ENCODE assay signal across 9 cellular contexts in genomic region chr2:239157766-239158165, GRCh38.
DNase-seq lines count a peak whose midpoint lies in the region; ATAC-seq, FAIRE-seq and TF ChIP-seq lines count a peak whose summit lies in the region.
"Had no signal": no experiment of that assay in that cellular context is flagged by ENCODE, and none has a peak within 500 bp of the region (broad histone marks: within the 10 kb centered on the region; RNA-seq: fewer than 3 reads in every experiment).

No MANE protein-coding gene starts in this region.

- ATAC-seq in SK-N-SH treated with all-trans-retinoic acid at 6 μM for 48 hours: no peak

- H3K9me3 ChIP-seq in BLaER1: no peaks in the 10 kb centered on the region

- no peaks in the 10 kb centered on the region for H3K27me3 ChIP-seq in BLaER1

- no peak overlapping the region for H3K4me3 ChIP-seq in BLaER1

- peaks cover 9% of the 10 kb centered on the region; the same call in 1 of the 2 replicates for H4K20me1 ChIP-seq in BLaER1

- FAIRE-seq in GM19239 (lab: Jason Lieb, UNC) (no peak), RCC 7860 (lab: Jason Lieb, UNC) (no peak), D721Med (lab: Jason Lieb, UNC) (no peak)

- H3K4me1 ChIP-seq in BLaER1: peaks cover 88% of the 10 kb centered on the region

- H3K4me2 ChIP-seq in BLaER1: peak overlapping the region; percentile 91

- H3K9ac ChIP-seq in BLaER1: no peak overlapping the region

- no peak for TF ChIP-seq CTCF in D721Med (IDR thresholded peaks at IDR 0.05; ENCODE audit: insufficient read depth, missing control alignments)

- H3K36me3 ChIP-seq in BLaER1: peaks cover 33% of the 10 kb centered on the region

- DNase-seq in HT-29 (ENCODE audit: low spot score) (peak; percentile 76), ecto neural progenitor cell (ENCODE audit: low spot score) (peak; percentile 67), mesenteric fat pad (ENCODE audit: low spot score) (peak; percentile 84), GM19239 (ENCODE audit: insufficient read length, low spot score) (no peak), RCC 7860 (ENCODE audit: low spot score) (no peak), D721Med (ENCODE audit: insufficient read length, low spot score) (no peak)
- DNase-seq: NCI-H2227 treated with DMSO at 0.1 percent for 48 hours had no signal

- no peak overlapping the region for H3K27ac ChIP-seq in BLaER1

TF ChIP-seq in SK-N-SH treated with all-trans-retinoic acid at 6 μM for 48 hours, 23 proteins besides CTCF, POLR2A, EP300 and RAD21:
- TF ChIP-seq ESRRG (CRISPR knock-in tag; IDR thresholded peaks at IDR 0.05) (no peak), ZNF70 (CRISPR knock-in tag; IDR thresholded peaks at IDR 0.05) (no peak), TOX (CRISPR knock-in tag; IDR thresholded peaks at IDR 0.05; ENCODE audit: borderline replicate concordance) (no peak), RARB (CRISPR knock-in tag; IDR thresholded peaks at IDR 0.05) (no peak), POU6F1 (CRISPR knock-in tag; IDR thresholded peaks at IDR 0.05; ENCODE audit: borderline replicate concordance, low read depth) (no peak), CREB5 (CRISPR knock-in tag; IDR thresholded peaks at IDR 0.05; ENCODE audit: low read depth) (no peak), CSDC2 (CRISPR knock-in tag; IDR thresholded peaks at IDR 0.05) (no peak), PATZ1 (CRISPR knock-in tag; IDR thresholded peaks at IDR 0.05; ENCODE audit: borderline replicate concordance) (no peak), TCF4 (CRISPR knock-in tag; IDR thresholded peaks at IDR 0.05; ENCODE audit: borderline replicate concordance) (no peak), ZFP30 (CRISPR knock-in tag; IDR thresholded peaks at IDR 0.05) (no peak), SNAI2 (CRISPR knock-in tag; IDR thresholded peaks at IDR 0.05) (no peak), BACH2 (CRISPR knock-in tag; IDR thresholded peaks at IDR 0.05; ENCODE audit: borderline replicate concordance) (no peak), TSHZ2 (CRISPR knock-in tag; IDR thresholded peaks at IDR 0.05) (no peak), ZNF8 (CRISPR knock-in tag; IDR thresholded peaks at IDR 0.05) (no peak), ZC3H10 (CRISPR knock-in tag; IDR thresholded peaks at IDR 0.05) (no peak), GLIS3 (CRISPR knock-in tag; IDR thresholded peaks at IDR 0.05) (no peak)

Comparison
In these comparisons a context has a peak if more than half of its experiments do, and no peak if none do; other contexts are left out.
1. DNase-seq: peak in HT-29 (single experiment), ecto neural progenitor cell (single experiment) and mesenteric fat pad (single experiment); none in GM19239 (single experiment), RCC 7860 (single experiment) and D721Med (single experiment).